Comparison of ENCODE assay signal across 8 cellular contexts in the genomic region with DNA sequence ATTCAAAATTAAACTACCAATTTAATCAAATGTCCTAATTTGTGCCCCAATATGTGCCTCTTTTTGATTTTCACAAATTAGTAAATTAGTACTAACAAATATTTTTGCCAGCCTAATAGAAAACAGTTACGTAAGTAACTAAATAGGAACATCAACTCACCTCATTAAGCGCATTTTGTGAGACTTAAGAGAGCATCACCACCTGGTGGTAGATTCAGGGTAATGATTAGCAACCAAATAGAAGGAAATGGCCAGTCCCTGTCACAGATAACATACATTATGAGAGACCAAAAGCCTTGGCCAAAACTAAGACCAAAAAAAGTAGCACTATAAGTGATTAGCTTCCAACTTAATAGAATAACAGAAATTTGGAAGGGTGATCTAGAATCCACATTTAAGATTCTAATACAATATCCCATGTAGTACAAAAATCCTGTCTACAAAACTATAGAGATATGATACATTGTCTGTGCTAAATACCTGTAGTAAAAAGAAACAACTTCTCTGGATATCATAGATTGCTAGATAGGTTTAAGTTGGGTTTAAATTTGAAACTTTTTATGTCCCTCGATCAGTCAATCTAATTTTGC. TPM values are rescaled to one million over a fixed set of nuclear protein-coding genes. Genes with fewer than 3 reads are reported as not detected.
DNase-seq lines count a peak whose midpoint lies in the region; ATAC-seq, FAIRE-seq and TF ChIP-seq lines count a peak whose summit lies in the region.

No MANE protein-coding gene starts in this region.

- POLR2A ChIA-PET in AG04449 (lab: Yijun Ruan, JAX): no interaction called here

- TF ChIP-seq CTCF in AG04449 (IDR thresholded peaks at IDR 0.05; ENCODE audit: insufficient read depth, low read length, missing control alignments): peak; percentile 49
- peak; percentile 38 for TF ChIP-seq CTCF in NB4 (IDR thresholded peaks at IDR 0.05; ENCODE audit: low read depth, low read length)

- peak; percentile 96 for ATAC-seq in GM18502 (IDR thresholded peaks at IDR 0.05; ENCODE audit: poor library complexity, unreplicated experiment)
- peak; percentile 94 for ATAC-seq in HG02763 (IDR thresholded peaks at IDR 0.05; ENCODE audit: unreplicated experiment)

- DNase-seq in AG04449 (ENCODE audit: low read depth, low spot score) (no peak), NB4 (ENCODE audit: low read depth) (peak; percentile 59), SW480 (ENCODE audit: low spot score) (peak; percentile 62), frontal cortex (ENCODE audit: low spot score in 2 of 2) (peak in 1 of 2 donors; percentile 10), pulmonary artery endothelial cell (ENCODE audit: low read depth, low spot score) (peak; percentile 33), ecto neural progenitor cell (ENCODE audit: low spot score) (no peak)

- peak; percentile 87 for FAIRE-seq in frontal cortex (lab: Jason Lieb, UNC)

- H3K4me3 ChIP-seq in AG04449 (ENCODE audit: low read depth, low read length) (no peak overlapping the region), NB4 (ENCODE audit: low read depth, low read length) (no peak overlapping the region)

- CTCF ChIA-PET in AG04449 (lab: Yijun Ruan, JAX): interaction anchor here (0.9 to 7.0 kb wide), 17 partner anchors 10 to 578 kb away, joined by 3 to 121 read pairs (median 7); no protein-coding TSS in a partner anchor

- no peak for TF ChIP-seq POLR2A in NB4 (IDR thresholded peaks at IDR 0.05; ENCODE audit: extremely low read depth, insufficient read length)

RNA-seq across cellular contexts. Expression of gene C4orf46, which starts 46.7 kb away (rescaled TPM):
- 28.9 TPM for total RNA-seq in frontal cortex
- total RNA-seq in pulmonary artery endothelial cell: 14.7 and 16.4 TPM in 2 replicates

RNA-seq across cellular contexts. Expression of gene ETFDH, which starts 47.1 kb away (rescaled TPM):
- 18.8 TPM for total RNA-seq in frontal cortex
- 15.9 and 20.3 TPM in 2 replicates for total RNA-seq in pulmonary artery endothelial cell

Comparison
In these comparisons a context has a peak if more than half of its experiments do, and no peak if none do; other contexts are left out.
1. DNase-seq: peak in NB4 (single experiment), SW480 (single experiment) and pulmonary artery endothelial cell (single experiment); none in AG04449 (single experiment) and ecto neural progenitor cell (single experiment).